ENCODE assay signal across 21 cellular contexts in the genomic region with DNA sequence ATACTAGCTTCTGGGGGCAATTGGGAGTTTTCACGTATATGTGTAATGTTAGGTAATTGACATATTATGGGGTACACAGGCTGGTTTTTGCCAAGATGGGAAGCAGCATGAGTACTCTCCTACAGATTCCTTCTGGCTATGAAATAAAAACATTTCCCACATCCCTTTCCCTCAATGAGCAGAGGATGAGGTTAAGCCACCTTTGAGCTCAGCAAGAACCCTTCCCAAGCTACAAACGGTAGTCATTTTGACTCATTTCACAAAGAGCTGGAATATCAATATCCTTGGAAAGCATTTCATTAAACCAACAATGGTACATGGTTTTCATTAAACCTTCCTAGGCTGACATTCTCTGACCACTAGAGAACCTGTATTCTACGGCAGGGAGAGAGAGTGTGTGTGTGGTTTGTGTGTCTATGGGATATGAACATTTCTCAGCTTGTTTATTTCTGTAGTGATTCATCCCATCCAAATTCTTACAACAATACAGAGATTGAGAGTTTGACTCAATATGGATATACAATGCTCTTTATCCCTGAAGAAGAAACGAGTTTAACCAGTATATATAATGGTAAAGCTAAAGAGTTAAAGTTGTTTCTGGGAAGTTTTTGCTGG.
DNase-seq lines count a peak whose midpoint lies in the region; ATAC-seq, FAIRE-seq and TF ChIP-seq lines count a peak whose summit lies in the region.
"Had no signal": no experiment of that assay in that cellular context is flagged by ENCODE, and none has a peak within 500 bp of the region (broad histone marks: within the 10 kb centered on the region; RNA-seq: fewer than 3 reads in every experiment).

No MANE protein-coding gene starts in this region.

- no peak overlapping the region for H3K4me3 Mint-ChIP-seq in naive thymus-derived CD8-positive, alpha-beta T cell
- H3K4me3 Mint-ChIP-seq: activated naive CD4-positive, alpha-beta T cell treated with anti-CD3 and anti-CD28 coated beads for 36 hours had no signal

- no peak for FAIRE-seq in GM19239 (lab: Jason Lieb, UNC)
- FAIRE-seq: GM18507, H1 had no signal

- no peak overlapping the region for H3K9ac ChIP-seq in skeletal muscle satellite cell (ENCODE audit: low read depth, low read length)

- H3K27ac ChIP-seq in SJSA1 (peak overlapping the region; percentile 55), thyroid gland (no peak overlapping the region)
- H3K27ac ChIP-seq: left ventricle myocardium inferior, tibial nerve had no signal

- peak; percentile 90 for DNase-seq in ELR (ENCODE audit: low read depth)
- DNase-seq in SJSA1 (ENCODE audit: low read depth in 1 of 2, low spot score in 2 of 2) = peak; percentile 75 to 94
- no peak for DNase-seq in naive thymus-derived CD8-positive, alpha-beta T cell
- no peak for DNase-seq in GM19239 (ENCODE audit: insufficient read length, low spot score)
- DNase-seq in thyroid gland = no peak
- no peak for DNase-seq in NCI-H226
- DNase-seq: activated CD4-positive, alpha-beta T cell treated with anti-CD3 and anti-CD28 coated beads for 1 hour; activated CD8-positive, alpha-beta memory T cell treated with anti-CD3 and anti-CD28 coated beads, Interleukin-2, amount 50 U/mL, for 4 hours; activated naive CD4-positive, alpha-beta T cell treated with anti-CD3 and anti-CD28 coated beads for 36 hours; Karpas-422; left ventricle myocardium inferior; NCI-H1930; NCI-H69; RPMI8226; stimulated activated CD4-positive, alpha-beta T cell treated with anti-CD3 and anti-CD28 coated beads, Interleukin-4, amount 100 ng/mL, for 1 hour; T-helper 2 cell had no signal

- H3K27me3 ChIP-seq in SJSA1 (replicated peaks) (no peaks in the 10 kb centered on the region), skeletal muscle satellite cell (ENCODE audit: control insufficient read depth, insufficient read depth, low read length) (no peaks in the 10 kb centered on the region), thyroid gland (no peaks in the 10 kb centered on the region)
- H3K27me3 ChIP-seq: tibial nerve had no signal

- intact Hi-C loops in thyroid gland (cut with DNase I) = no loop called here

- peaks cover 0 to 4% (median 0%) of the 10 kb centered on the region in 9 donors for H3K9me3 Mint-ChIP-seq in naive thymus-derived CD8-positive, alpha-beta T cell
- H3K9me3 Mint-ChIP-seq: activated naive CD4-positive, alpha-beta T cell treated with anti-CD3 and anti-CD28 coated beads for 36 hours had no signal

- H3K27me3 Mint-ChIP-seq in naive thymus-derived CD8-positive, alpha-beta T cell = no peaks in the 10 kb centered on the region

- H3K27ac Mint-ChIP-seq in naive thymus-derived CD8-positive, alpha-beta T cell = no peak overlapping the region
- H3K27ac Mint-ChIP-seq: activated naive CD4-positive, alpha-beta T cell treated with anti-CD3 and anti-CD28 coated beads for 36 hours had no signal

- no peaks in the 10 kb centered on the region for H3K4me1 Mint-ChIP-seq in naive thymus-derived CD8-positive, alpha-beta T cell

- no peak for TF ChIP-seq CTCF in thyroid gland (IDR thresholded peaks at IDR 0.05)

- no peaks in the 10 kb centered on the region for H3K36me3 Mint-ChIP-seq in naive thymus-derived CD8-positive, alpha-beta T cell

- peaks cover 47% of the 10 kb centered on the region for H3K4me1 ChIP-seq in SJSA1 (replicated peaks)
- H3K4me1 ChIP-seq in skeletal muscle satellite cell (ENCODE audit: control insufficient read depth, insufficient read depth, low read length) = peaks cover 27% of the 10 kb centered on the region
- H3K4me1 ChIP-seq in thyroid gland = no peaks in the 10 kb centered on the region
- H3K4me1 ChIP-seq: left ventricle myocardium inferior, tibial nerve had no signal

- no peak overlapping the region for H3K4me3 ChIP-seq in SJSA1
- no peak overlapping the region for H3K4me3 ChIP-seq in skeletal muscle satellite cell (ENCODE audit: low read length)
- no peak overlapping the region for H3K4me3 ChIP-seq in thyroid gland (replicated peaks in 1 of 3)
- H3K4me3 ChIP-seq: left ventricle myocardium inferior, tibial nerve had no signal

- 93 to 94% methylated on average over 4 of the region's 4 CpGs for WGBS in thyroid gland, 2 donors

- H3K36me3 ChIP-seq in SJSA1 (peaks cover 6% of the 10 kb centered on the region), skeletal muscle satellite cell (ENCODE audit: insufficient read depth, low read length) (peaks cover 56% of the 10 kb centered on the region), thyroid gland (peaks cover 0 to 4% of the 10 kb centered on the region in 2 donors)
- H3K36me3 ChIP-seq: tibial nerve had no signal

- TF ChIP-seq POLR2A in thyroid gland (IDR thresholded peaks at IDR 0.05) = no peak

- H3K9me3 ChIP-seq in SJSA1 (replicated peaks) (peaks cover 2% of the 10 kb centered on the region; the same call in 1 of the 2 replicates), skeletal muscle satellite cell (replicated peaks; ENCODE audit: low read length) (no peaks in the 10 kb centered on the region), thyroid gland (no peaks in the 10 kb centered on the region)
- H3K9me3 ChIP-seq: left ventricle myocardium inferior, tibial nerve had no signal

- peak; percentile 94 for ATAC-seq in esophagus mucosa
- ATAC-seq in naive thymus-derived CD8-positive, alpha-beta T cell = no peak

- POLR2A ChIA-PET in naive thymus-derived CD8-positive, alpha-beta T cell (lab: Charles Lee) = interaction anchor here (0.6 kb wide), 1 partner anchor 51 kb away, joined by 3 read pairs; no protein-coding TSS in a partner anchor

- peak overlapping the region; percentile 22 for H3K4me2 ChIP-seq in skeletal muscle satellite cell (ENCODE audit: low read length)

Comparison
In these comparisons a context has a peak if more than half of its experiments do, and no peak if none do; other contexts are left out.
1. DNase-seq: peak in ELR (single experiment) and SJSA1 (2 of 2); none in naive thymus-derived CD8-positive, alpha-beta T cell (0 of 10), GM19239 (single experiment), thyroid gland (0 of 2) and NCI-H226 (single experiment).